34 cellular contexts compared by ENCODE assay signal in the genomic region with DNA sequence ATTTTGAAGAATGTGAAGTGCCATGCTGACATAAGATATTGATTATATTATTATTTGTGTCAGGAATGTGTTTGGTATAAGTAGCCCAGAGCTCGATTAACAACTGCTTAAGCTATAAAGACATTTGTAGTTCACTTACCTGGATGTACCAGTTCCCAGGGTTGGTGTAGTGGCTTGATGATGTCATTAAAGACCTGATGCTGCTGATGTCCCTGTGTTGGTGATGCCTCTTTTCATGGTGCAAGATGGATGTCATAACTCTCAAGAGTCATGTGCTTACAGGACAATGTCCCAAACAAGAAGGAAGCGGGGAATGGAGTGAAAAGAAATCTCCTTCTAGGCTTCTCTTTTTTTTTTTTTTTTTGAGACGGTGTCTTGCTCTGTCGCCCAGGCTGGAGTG. TPM values are rescaled to one million over a fixed set of nuclear protein-coding genes. Genes with fewer than 3 reads are reported as not detected.
"Had no signal": no experiment of that assay in that cellular context is flagged by ENCODE, and none has a peak within 500 bp of the region (broad histone marks: within the 10 kb centered on the region; RNA-seq: fewer than 3 reads in every experiment).

No MANE protein-coding gene starts in this region.

- H3K27me3 ChIP-seq: adrenal gland, breast epithelium had no signal

- FAIRE-seq: colon, TTC549 had no signal

- H3K9me3 ChIP-seq: adrenal gland, breast epithelium had no signal

- DNase-seq: activated B cell treated with CpG ODN at 0.5 μM for 24 hours; activated CD4-positive, alpha-beta memory T cell treated with anti-CD3 and anti-CD28 coated beads for 36 hours; activated CD4-positive, alpha-beta T cell treated with anti-CD3 and anti-CD28 coated beads for 4 hours; activated CD4-positive, alpha-beta T cell treated with anti-CD3 and anti-CD28 coated beads, Interleukin-2, amount 10 ng/mL, durations not matched to agents 24 days and 14 days; activated CD4-positive, alpha-beta T cell treated with anti-CD3 and anti-CD28 coated beads, Interleukin-2, amount 50 U/mL, for 1 hour; activated CD4-positive, alpha-beta T cell treated with anti-CD3 and anti-CD28 coated beads, Interleukin-2, amount 50 U/mL, for 4 hours; activated CD4-positive, CD25-positive, alpha-beta regulatory T cell treated with anti-CD3 and anti-CD28 coated beads, Interleukin-2, amount 50 U/mL, for 72 hours; activated CD8-positive, alpha-beta memory T cell treated with anti-CD3 and anti-CD28 coated beads, Interleukin-2, amount 50 U/mL, for 4 hours; activated CD8-positive, alpha-beta T cell treated with anti-CD3 and anti-CD28 coated beads for 36 hours; activated effector memory CD4-positive, alpha-beta T cell treated with anti-CD3 and anti-CD28 coated beads, Interleukin-2, amount 50 U/mL, for 16 hours; activated gamma-delta T cell treated with Interleukin-2 at 50 U/mL for 16 hours; activated naive CD4-positive, alpha-beta T cell; activated naive CD4-positive, alpha-beta T cell treated with anti-CD3 and anti-CD28 coated beads for 36 hours; activated naive CD4-positive, alpha-beta T cell treated with anti-CD3 and anti-CD28 coated beads, Interleukin-2, amount 50 U/mL, for 16 hours; activated naive CD8-positive, alpha-beta T cell treated with anti-CD3 and anti-CD28 coated beads for 36 hours; activated T-cell treated with anti-CD3 and anti-CD28 coated beads for 4 hours; activated T-cell treated with anti-CD3 and anti-CD28 coated beads, Interleukin-2, amount 50 U/mL, for 1 hour; activated T-cell treated with anti-CD3 and anti-CD28 coated beads, Interleukin-2, amount 50 U/mL, for 4 hours; activated T-cell treated with anti-CD3 and anti-CD28 coated beads, Interleukin-2, amount 50 U/mL, for 72 hours; adrenal gland; amniotic stem cell; aorta; central memory CD4-positive, alpha-beta T cell; T-helper 17 cell; T-helper 9 cell had no signal

- H3K36me3 ChIP-seq: adrenal gland, breast epithelium had no signal

- ATAC-seq: activated CD8-positive, alpha-beta T cell treated with anti-CD3 and anti-CD28 coated beads for 36 hours; activated naive CD4-positive, alpha-beta T cell treated with anti-CD3 and anti-CD28 coated beads, Interleukin-2, amount 50 U/mL, for 72 hours; activated T-cell treated with anti-CD3 and anti-CD28 coated beads, Interleukin-2, amount 50 U/mL, for 4 hours; activated T-cell treated with anti-CD3 and anti-CD28 coated beads, Interleukin-2, amount 50 U/mL, for 72 hours; activated T-helper 17 cell treated with anti-CD3 and anti-CD28 coated beads, Interleukin-2, amount 50 U/mL, for 72 hours; T-helper 17 cell had no signal

- H3K4me1 ChIP-seq: adrenal gland, breast epithelium had no signal

- H3K4me3 ChIP-seq: adrenal gland, breast epithelium had no signal

- H3K27ac ChIP-seq: adrenal gland, breast epithelium, VCaP had no signal

RNA-seq across cellular contexts. Expression of a gene that starts 11.5 kb away (rescaled TPM):
- total RNA-seq: activated B cell treated with CpG ODN at 0.5 μM for 24 hours; activated CD4-positive, alpha-beta memory T cell treated with anti-CD3 and anti-CD28 coated beads for 36 hours; activated CD8-positive, alpha-beta memory T cell treated with anti-CD3 and anti-CD28 coated beads for 36 hours; activated CD8-positive, alpha-beta T cell treated with anti-CD3 and anti-CD28 coated beads for 36 hours; activated naive CD4-positive, alpha-beta T cell treated with anti-CD3 and anti-CD28 coated beads for 36 hours; activated naive CD4-positive, alpha-beta T cell treated with anti-CD3 and anti-CD28 coated beads, Interleukin-2, amount 50 U/mL, for 72 hours; activated naive CD8-positive, alpha-beta T cell treated with anti-CD3 and anti-CD28 coated beads for 36 hours; activated T-cell treated with anti-CD3 and anti-CD28 coated beads, Interleukin-2, amount 50 U/mL, for 4 hours; activated T-cell treated with anti-CD3 and anti-CD28 coated beads, Interleukin-2, amount 50 U/mL, for 72 hours; activated T-helper 17 cell treated with anti-CD3 and anti-CD28 coated beads, Interleukin-2, amount 50 U/mL, for 72 hours; cerebellum; T-helper 1 cell treated with Interleukin-12 subunit alpha and Interleukin-12 subunit beta and Interleukin-4 antibody, amounts not matched to agents 30 ng/mL and 1 ng/mL, for 36 hours; T-helper 17 cell had no signal
- polyA plus RNA-seq: aorta had no signal
